ENCODE assay signal across 1 cellular context in the genomic region with DNA sequence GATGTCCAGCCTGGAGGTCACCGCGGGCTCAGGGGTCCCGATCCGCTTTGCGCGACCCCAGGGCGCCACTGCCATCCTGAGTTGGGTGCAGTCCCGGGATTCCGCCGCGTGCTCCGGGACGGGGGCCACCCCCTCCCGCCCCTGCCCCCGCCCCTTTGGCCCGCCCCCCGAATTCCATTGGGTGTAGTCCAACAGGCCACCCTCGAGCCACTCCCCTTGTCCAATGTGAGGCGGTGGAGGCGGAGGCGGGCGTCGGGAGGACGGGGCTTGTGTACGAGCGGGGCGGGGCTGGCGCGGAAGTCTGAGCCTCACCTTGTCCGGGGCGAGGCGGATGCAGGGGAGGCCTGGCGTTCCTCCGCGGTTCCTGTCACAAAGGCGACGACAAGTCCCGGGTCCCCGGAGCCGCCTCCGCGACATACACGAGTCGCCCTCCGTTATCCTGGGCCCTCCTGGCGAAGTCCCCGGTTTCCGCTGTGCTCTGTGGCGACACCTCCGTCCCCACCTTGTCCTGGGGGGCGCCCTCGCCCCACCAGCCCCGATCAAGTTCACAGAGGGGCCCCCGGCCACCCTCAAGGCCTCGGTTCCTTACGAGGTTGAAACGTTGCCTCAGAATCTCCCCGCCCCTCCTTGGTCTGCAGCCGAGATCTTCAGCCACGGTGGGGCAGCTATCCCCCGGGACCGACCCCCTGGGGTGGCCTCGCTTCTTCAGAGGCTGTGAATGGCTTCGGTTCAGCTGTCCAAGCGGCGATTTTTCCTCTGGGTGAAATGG.
A peak's percentile ranks its signal among the peaks of the same experiment; 100 is the strongest.
TF ChIP-seq lines count a peak whose summit lies in the region.

No MANE protein-coding gene starts in this region.

TF ChIP-seq in K562, 482 proteins besides CTCF, POLR2A, EP300 and RAD21 (continued from another document and continues in another):
- TF ChIP-seq XRCC5 (IDR thresholded peaks at IDR 0.05; ENCODE audit: low read depth, low read length), result 0 out of 2 replicates have a peak, but pooled peaks have one; percentile 19
- peak; percentile 67 for TF ChIP-seq CXXC5 (CRISPR knock-in tag; IDR thresholded peaks at IDR 0.05)
- TF ChIP-seq ETV5 (CRISPR knock-in tag; IDR thresholded peaks at IDR 0.05; ENCODE audit: low read depth), result 0 out of 2 replicates have a peak, but pooled peaks have one; percentile 19
- no peak for TF ChIP-seq RBM14 (IDR thresholded peaks at IDR 0.05; ENCODE audit: borderline replicate concordance, insufficient read depth, low read depth, low read length)
- TF ChIP-seq, protein P1, sequence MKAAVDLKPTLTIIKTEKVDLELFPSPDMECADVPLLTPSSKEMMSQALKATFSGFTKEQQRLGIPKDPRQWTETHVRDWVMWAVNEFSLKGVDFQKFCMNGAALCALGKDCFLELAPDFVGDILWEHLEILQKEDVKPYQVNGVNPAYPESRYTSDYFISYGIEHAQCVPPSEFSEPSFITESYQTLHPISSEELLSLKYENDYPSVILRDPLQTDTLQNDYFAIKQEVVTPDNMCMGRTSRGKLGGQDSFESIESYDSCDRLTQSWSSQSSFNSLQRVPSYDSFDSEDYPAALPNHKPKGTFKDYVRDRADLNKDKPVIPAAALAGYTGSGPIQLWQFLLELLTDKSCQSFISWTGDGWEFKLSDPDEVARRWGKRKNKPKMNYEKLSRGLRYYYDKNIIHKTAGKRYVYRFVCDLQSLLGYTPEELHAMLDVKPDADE (conservative IDR thresholded peaks at IDR 0.05; ENCODE audit: control insufficient read depth, low read depth, low read length), result peak; percentile 88; the same call in 1 of the 2 replicates
- TF ChIP-seq SMAD3 (CRISPR knock-in tag; conservative IDR thresholded peaks at IDR 0.05), result 0 out of 2 replicates have a peak, but pooled peaks have one; percentile 17
- peak; percentile 9 for TF ChIP-seq POLR2AphosphoS5 (IDR thresholded peaks at IDR 0.05; ENCODE audit: control insufficient read depth, insufficient read depth, low read depth, low read length)
- TF ChIP-seq GABPA (tag; conservative IDR thresholded peaks at IDR 0.05; ENCODE audit: low read depth), result peak; percentile 49
- peak; percentile 91 for TF ChIP-seq ZBED1 (IDR thresholded peaks at IDR 0.05)
- TF ChIP-seq FOXP1 (CRISPR knock-in tag; IDR thresholded peaks at IDR 0.05), result peak; percentile 21; the same call in 1 of the 2 replicates
- no peak for TF ChIP-seq SMARCE1 (IDR thresholded peaks at IDR 0.05)
- TF ChIP-seq ELF1 (tag; IDR thresholded peaks at IDR 0.05), result peak; percentile 70
- TF ChIP-seq JUN (IDR thresholded peaks at IDR 0.05; ENCODE audit: borderline replicate concordance, low read depth, low read length), result no peak
- TF ChIP-seq JUN (CRISPR knock-in tag; IDR thresholded peaks at IDR 0.05; ENCODE audit: borderline replicate concordance), result peak; percentile 66
- peak; percentile 49; the same call in 1 of the 2 replicates for TF ChIP-seq CEBPG (CRISPR knock-in tag; IDR thresholded peaks at IDR 0.05)
- TF ChIP-seq CEBPG (tag; conservative IDR thresholded peaks at IDR 0.05 in 1 of 2, IDR thresholded peaks at IDR 0.05 in 1 of 2), result no peak
- peak; percentile 51 for TF ChIP-seq PRPF4 (IDR thresholded peaks at IDR 0.05; ENCODE audit: insufficient read depth, low read depth, low read length, poor library complexity, severe bottlenecking)
- TF ChIP-seq EGR1 (conservative IDR thresholded peaks at IDR 0.05), result peak; percentile 58
- 0 out of 2 replicates have a peak, but pooled peaks have one; percentile 12 for TF ChIP-seq MYNN (IDR thresholded peaks at IDR 0.05)
- no peak for TF ChIP-seq MYNN (CRISPR knock-in tag; IDR thresholded peaks at IDR 0.05)
- peak; percentile 56 for TF ChIP-seq NFYB (IDR thresholded peaks at IDR 0.05; ENCODE audit: extremely low read depth, insufficient read length)
- TF ChIP-seq CTBP1 (IDR thresholded peaks at IDR 0.05; ENCODE audit: borderline replicate concordance), result peak; percentile 40; the same call in 1 of the 2 replicates
- TF ChIP-seq MAZ (CRISPR knock-in tag; conservative IDR thresholded peaks at IDR 0.05 in 1 of 2, IDR thresholded peaks at IDR 0.05 in 1 of 2), result peak; percentile 45 to 48
- TF ChIP-seq CREM (IDR thresholded peaks at IDR 0.05; ENCODE audit: low read depth), result peak; percentile 77
- TF ChIP-seq ZNF3 (CRISPR knock-in tag; IDR thresholded peaks at IDR 0.05), result no peak
- TF ChIP-seq TEAD4 (IDR thresholded peaks at IDR 0.05; ENCODE audit: low read length), result no peak
- no peak for TF ChIP-seq TEAD4 (CRISPR knock-in tag; IDR thresholded peaks at IDR 0.05; ENCODE audit: borderline replicate concordance)
- peak in 2 of 3 experiments; percentile 44 to 46 for TF ChIP-seq YY1 (IDR thresholded peaks at IDR 0.05; ENCODE audit: borderline replicate concordance in 1 of 3, control insufficient read depth in 1 of 3, extremely low read depth in 1 of 3, insufficient read depth in 3 of 3, insufficient read length in 1 of 3, insufficient replicate concordance in 2 of 3, low read depth in 1 of 3, low read length in 2 of 3)
- TF ChIP-seq PYGO2 (tag; IDR thresholded peaks at IDR 0.05), result no peak
- TF ChIP-seq MYC (IDR thresholded peaks at IDR 0.05; ENCODE audit: low read depth, low read length), result peak; percentile 59; the same call in 1 of the 2 replicates
- peak; percentile 53; the same call in 1 of the 2 replicates for TF ChIP-seq MYC (CRISPR knock-in tag; IDR thresholded peaks at IDR 0.05; ENCODE audit: borderline replicate concordance, low read depth)
- TF ChIP-seq DMBX1 (CRISPR knock-in tag; IDR thresholded peaks at IDR 0.05; ENCODE audit: borderline replicate concordance), result peak; percentile 19; the same call in 1 of the 2 replicates
- TF ChIP-seq, protein P2, sequence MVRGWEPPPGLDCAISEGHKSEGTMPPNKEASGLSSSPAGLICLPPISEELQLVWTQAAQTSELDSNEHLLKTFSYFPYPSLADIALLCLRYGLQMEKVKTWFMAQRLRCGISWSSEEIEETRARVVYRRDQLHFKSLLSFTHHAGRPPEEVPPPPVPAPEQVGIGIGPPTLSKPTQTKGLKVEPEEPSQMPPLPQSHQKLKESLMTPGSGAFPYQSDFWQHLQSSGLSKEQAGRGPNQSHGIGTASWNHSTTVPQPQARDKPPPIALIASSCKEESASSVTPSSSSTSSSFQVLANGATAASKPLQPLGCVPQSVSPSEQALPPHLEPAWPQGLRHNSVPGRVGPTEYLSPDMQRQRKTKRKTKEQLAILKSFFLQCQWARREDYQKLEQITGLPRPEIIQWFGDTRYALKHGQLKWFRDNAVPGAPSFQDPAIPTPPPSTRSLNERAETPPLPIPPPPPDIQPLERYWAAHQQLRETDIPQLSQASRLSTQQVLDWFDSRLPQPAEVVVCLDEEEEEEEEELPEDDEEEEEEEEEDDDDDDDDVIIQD (CRISPR knock-in tag; IDR thresholded peaks at IDR 0.05), result 0 out of 2 replicates have a peak, but pooled peaks have one; percentile 63
- peak; percentile 32; the same call in 1 of the 2 replicates for TF ChIP-seq ATF7 (IDR thresholded peaks at IDR 0.05)
- TF ChIP-seq, protein P3, sequence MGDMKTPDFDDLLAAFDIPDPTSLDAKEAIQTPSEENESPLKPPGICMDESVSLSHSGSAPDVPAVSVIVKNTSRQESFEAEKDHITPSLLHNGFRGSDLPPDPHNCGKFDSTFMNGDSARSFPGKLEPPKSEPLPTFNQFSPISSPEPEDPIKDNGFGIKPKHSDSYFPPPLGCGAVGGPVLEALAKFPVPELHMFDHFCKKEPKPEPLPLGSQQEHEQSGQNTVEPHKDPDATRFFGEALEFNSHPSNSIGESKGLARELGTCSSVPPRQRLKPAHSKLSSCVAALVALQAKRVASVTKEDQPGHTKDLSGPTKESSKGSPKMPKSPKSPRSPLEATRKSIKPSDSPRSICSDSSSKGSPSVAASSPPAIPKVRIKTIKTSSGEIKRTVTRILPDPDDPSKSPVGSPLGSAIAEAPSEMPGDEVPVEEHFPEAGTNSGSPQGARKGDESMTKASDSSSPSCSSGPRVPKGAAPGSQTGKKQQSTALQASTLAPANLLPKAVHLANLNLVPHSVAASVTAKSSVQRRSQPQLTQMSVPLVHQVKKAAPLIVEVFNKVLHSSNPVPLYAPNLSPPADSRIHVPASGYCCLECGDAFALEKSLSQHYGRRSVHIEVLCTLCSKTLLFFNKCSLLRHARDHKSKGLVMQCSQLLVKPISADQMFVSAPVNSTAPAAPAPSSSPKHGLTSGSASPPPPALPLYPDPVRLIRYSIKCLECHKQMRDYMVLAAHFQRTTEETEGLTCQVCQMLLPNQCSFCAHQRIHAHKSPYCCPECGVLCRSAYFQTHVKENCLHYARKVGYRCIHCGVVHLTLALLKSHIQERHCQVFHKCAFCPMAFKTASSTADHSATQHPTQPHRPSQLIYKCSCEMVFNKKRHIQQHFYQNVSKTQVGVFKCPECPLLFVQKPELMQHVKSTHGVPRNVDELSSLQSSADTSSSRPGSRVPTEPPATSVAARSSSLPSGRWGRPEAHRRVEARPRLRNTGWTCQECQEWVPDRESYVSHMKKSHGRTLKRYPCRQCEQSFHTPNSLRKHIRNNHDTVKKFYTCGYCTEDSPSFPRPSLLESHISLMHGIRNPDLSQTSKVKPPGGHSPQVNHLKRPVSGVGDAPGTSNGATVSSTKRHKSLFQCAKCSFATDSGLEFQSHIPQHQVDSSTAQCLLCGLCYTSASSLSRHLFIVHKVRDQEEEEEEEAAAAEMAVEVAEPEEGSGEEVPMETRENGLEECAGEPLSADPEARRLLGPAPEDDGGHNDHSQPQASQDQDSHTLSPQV (IDR thresholded peaks at IDR 0.05), result 0 out of 2 replicates have a peak, but pooled peaks have one; percentile 11
- TF ChIP-seq LCOR (CRISPR knock-in tag; IDR thresholded peaks at IDR 0.05), result 0 out of 2 replicates have a peak, but pooled peaks have one; percentile 15
- TF ChIP-seq ZNF644 (tag; IDR thresholded peaks at IDR 0.05; ENCODE audit: low read depth), result no peak; the same call in 1 of the 2 replicates
- TF ChIP-seq TARDBP (IDR thresholded peaks at IDR 0.05), result no peak
- no peak for TF ChIP-seq KDM2B (CRISPR knock-in tag; IDR thresholded peaks at IDR 0.05)
- peak; percentile 53; the same call in 1 of the 2 replicates for TF ChIP-seq NCOA1 (IDR thresholded peaks at IDR 0.05; ENCODE audit: low read depth)
- TF ChIP-seq DNMT1 (IDR thresholded peaks at IDR 0.05), result no peak
- 0 out of 2 replicates have a peak, but pooled peaks have one; percentile 15 for TF ChIP-seq ZNF436 (CRISPR knock-in tag; IDR thresholded peaks at IDR 0.05)
- peak; percentile 18 for TF ChIP-seq FOS (IDR thresholded peaks at IDR 0.05; ENCODE audit: extremely low read depth, insufficient read length)
- TF ChIP-seq, protein P4, sequence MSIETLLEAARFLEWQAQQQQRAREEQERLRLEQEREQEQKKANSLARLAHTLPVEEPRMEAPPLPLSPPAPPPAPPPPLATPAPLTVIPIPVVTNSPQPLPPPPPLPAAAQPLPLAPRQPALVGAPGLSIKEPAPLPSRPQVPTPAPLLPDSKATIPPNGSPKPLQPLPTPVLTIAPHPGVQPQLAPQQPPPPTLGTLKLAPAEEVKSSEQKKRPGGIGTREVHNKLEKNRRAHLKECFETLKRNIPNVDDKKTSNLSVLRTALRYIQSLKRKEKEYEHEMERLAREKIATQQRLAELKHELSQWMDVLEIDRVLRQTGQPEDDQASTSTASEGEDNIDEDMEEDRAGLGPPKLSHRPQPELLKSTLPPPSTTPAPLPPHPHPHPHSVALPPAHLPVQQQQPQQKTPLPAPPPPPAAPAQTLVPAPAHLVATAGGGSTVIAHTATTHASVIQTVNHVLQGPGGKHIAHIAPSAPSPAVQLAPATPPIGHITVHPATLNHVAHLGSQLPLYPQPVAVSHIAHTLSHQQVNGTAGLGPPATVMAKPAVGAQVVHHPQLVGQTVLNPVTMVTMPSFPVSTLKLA (conservative IDR thresholded peaks at IDR 0.05), result peak; percentile 83 to 91
- TF ChIP-seq E2F3 (CRISPR knock-in tag; IDR thresholded peaks at IDR 0.05), result 0 out of 2 replicates have a peak, but pooled peaks have one; percentile 36
- TF ChIP-seq, protein P5, sequence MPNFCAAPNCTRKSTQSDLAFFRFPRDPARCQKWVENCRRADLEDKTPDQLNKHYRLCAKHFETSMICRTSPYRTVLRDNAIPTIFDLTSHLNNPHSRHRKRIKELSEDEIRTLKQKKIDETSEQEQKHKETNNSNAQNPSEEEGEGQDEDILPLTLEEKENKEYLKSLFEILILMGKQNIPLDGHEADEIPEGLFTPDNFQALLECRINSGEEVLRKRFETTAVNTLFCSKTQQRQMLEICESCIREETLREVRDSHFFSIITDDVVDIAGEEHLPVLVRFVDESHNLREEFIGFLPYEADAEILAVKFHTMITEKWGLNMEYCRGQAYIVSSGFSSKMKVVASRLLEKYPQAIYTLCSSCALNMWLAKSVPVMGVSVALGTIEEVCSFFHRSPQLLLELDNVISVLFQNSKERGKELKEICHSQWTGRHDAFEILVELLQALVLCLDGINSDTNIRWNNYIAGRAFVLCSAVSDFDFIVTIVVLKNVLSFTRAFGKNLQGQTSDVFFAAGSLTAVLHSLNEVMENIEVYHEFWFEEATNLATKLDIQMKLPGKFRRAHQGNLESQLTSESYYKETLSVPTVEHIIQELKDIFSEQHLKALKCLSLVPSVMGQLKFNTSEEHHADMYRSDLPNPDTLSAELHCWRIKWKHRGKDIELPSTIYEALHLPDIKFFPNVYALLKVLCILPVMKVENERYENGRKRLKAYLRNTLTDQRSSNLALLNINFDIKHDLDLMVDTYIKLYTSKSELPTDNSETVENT (CRISPR knock-in tag; IDR thresholded peaks at IDR 0.05), result peak; percentile 90
- TF ChIP-seq ZBTB7A (IDR thresholded peaks at IDR 0.05; ENCODE audit: borderline replicate concordance, control insufficient read depth, low read depth, low read length), result peak; percentile 99
- peak; percentile 97 for TF ChIP-seq CHD1 (IDR thresholded peaks at IDR 0.05; ENCODE audit: low read length)
- TF ChIP-seq PML (IDR thresholded peaks at IDR 0.05; ENCODE audit: low read length), result 0 out of 2 replicates have a peak, but pooled peaks have one; percentile 12
- TF ChIP-seq TOE1 (IDR thresholded peaks at IDR 0.05; ENCODE audit: borderline replicate concordance), result no peak
- TF ChIP-seq TOE1 (CRISPR knock-in tag; IDR thresholded peaks at IDR 0.05; ENCODE audit: borderline replicate concordance, low read depth), result 0 out of 2 replicates have a peak, but pooled peaks have one; percentile 53
- TF ChIP-seq ERF (CRISPR knock-in tag; IDR thresholded peaks at IDR 0.05), result peak; percentile 69; the same call in 1 of the 2 replicates
- peak; percentile 43; the same call in 1 of the 2 replicates for TF ChIP-seq FOXK1 (CRISPR knock-in tag; IDR thresholded peaks at IDR 0.05; ENCODE audit: borderline replicate concordance)
- TF ChIP-seq, protein P6, sequence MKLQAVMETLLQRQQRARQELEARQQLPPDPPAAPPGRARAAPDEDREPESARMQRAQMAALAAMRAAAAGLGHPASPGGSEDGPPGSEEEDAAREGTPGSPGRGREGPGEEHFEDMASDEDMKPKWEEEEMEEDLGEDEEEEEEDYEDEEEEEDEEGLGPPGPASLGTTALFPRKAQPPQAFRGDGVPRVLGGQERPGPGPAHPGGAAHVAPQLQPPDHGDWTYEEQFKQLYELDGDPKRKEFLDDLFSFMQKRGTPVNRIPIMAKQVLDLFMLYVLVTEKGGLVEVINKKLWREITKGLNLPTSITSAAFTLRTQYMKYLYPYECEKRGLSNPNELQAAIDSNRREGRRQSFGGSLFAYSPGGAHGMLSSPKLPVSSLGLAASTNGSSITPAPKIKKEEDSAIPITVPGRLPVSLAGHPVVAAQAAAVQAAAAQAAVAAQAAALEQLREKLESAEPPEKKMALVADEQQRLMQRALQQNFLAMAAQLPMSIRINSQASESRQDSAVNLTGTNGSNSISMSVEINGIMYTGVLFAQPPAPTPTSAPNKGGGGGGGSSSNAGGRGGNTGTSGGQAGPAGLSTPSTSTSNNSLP (IDR thresholded peaks at IDR 0.05; ENCODE audit: borderline replicate concordance, low read depth, low read length), result no peak
- TF ChIP-seq SPI1 (IDR thresholded peaks at IDR 0.05; ENCODE audit: borderline replicate concordance, low read depth, low read length), result 0 out of 2 replicates have a peak, but pooled peaks have one; percentile 22
- no peak for TF ChIP-seq SMC3 (conservative IDR thresholded peaks at IDR 0.05; ENCODE audit: insufficient read depth, low read depth, low read length)
